ENCODE assay signal across 31 cellular contexts in genomic region chr2:127394464-127394863, GRCh38. TPM values are rescaled to one million over a fixed set of nuclear protein-coding genes. Genes with fewer than 3 reads are reported as not detected.
"Had no signal": no experiment of that assay in that cellular context is flagged by ENCODE, and none has a peak within 500 bp of the region (broad histone marks: within the 10 kb centered on the region; RNA-seq: fewer than 3 reads in every experiment).

No MANE protein-coding gene starts in this region.

- DNase-seq: colonic mucosa; effector memory CD4-positive, alpha-beta T cell; foreskin keratinocyte; heart left ventricle; hippocampal formation; immature natural killer cell; islet precursor cell; kidney glomerular epithelial cell; left colon; left ventricle myocardium superior; lower lobe of right lung; nucleus accumbens; ovary; posterior cingulate gyrus; psoas muscle; right cardiac atrium; sigmoid colon; stimulated activated CD4-positive, alpha-beta T cell treated with anti-CD3 and anti-CD28 coated beads, Interleukin-2, amount 100 ng/mL, for 24 hours; stimulated activated CD4-positive, alpha-beta T cell treated with anti-CD3 and anti-CD28 coated beads, Interleukin-4, amount 100 ng/mL, for 24 hours; trophoblast cell had no signal

- H3K4me1 ChIP-seq: colonic mucosa, foreskin keratinocyte had no signal

- H3K27me3 Mint-ChIP-seq: dendritic cell treated with granulocyte-macrophage colony-stimulating factor and Interleukin-4, amounts not matched to agents 40 ng/mL and 50 ng/mL, for 4 days; natural killer cell treated with Interleukin-12 subunit alpha and Interleukin-12 subunit beta and Interleukin-15 and Interleukin-18, amount 100 ng/mL, for 72 hours; stimulated activated naive CD8-positive, alpha-beta T cell treated with anti-CD3 and anti-CD28 coated beads, Interleukin-15, Interleukin-2, amounts not matched to agents 100 ng/mL and 50 ng/mL, for 24 hours had no signal

- H3K4me1 Mint-ChIP-seq: immature natural killer cell had no signal

- H3K27ac ChIP-seq: colonic mucosa, esophagus muscularis mucosa, foreskin keratinocyte, gastroesophageal sphincter, heart left ventricle, lower lobe of right lung, ovary, psoas muscle, sigmoid colon, vagina had no signal

- H3K36me3 ChIP-seq: colonic mucosa, esophagus muscularis mucosa, gastroesophageal sphincter, lower lobe of right lung, ovary, sigmoid colon, vagina had no signal

- H3K9me3 Mint-ChIP-seq: immature natural killer cell; natural killer cell treated with Interleukin-12 subunit alpha and Interleukin-12 subunit beta and Interleukin-15 and Interleukin-18, amount 100 ng/mL, for 72 hours; stimulated activated effector memory CD8-positive, alpha-beta T cell treated with anti-CD3 and anti-CD28 coated beads, Interleukin-12 subunit alpha, Interleukin-12 subunit beta, amount 100 ng/mL, for 72 hours; stimulated activated naive CD8-positive, alpha-beta T cell treated with anti-CD3 and anti-CD28 coated beads, Interleukin-15, Interleukin-2, amounts not matched to agents 100 ng/mL and 50 ng/mL, for 24 hours had no signal

- H3K4me3 Mint-ChIP-seq: dendritic cell treated with granulocyte-macrophage colony-stimulating factor and Interleukin-4, amounts not matched to agents 40 ng/mL and 50 ng/mL, for 4 days; immature natural killer cell; natural killer cell treated with Interleukin-12 subunit alpha and Interleukin-12 subunit beta and Interleukin-15 and Interleukin-18, amount 100 ng/mL, for 72 hours; stimulated activated effector memory CD8-positive, alpha-beta T cell treated with anti-CD3 and anti-CD28 coated beads, Interleukin-12 subunit alpha, Interleukin-12 subunit beta, amount 100 ng/mL, for 72 hours; stimulated activated naive CD8-positive, alpha-beta T cell treated with anti-CD3 and anti-CD28 coated beads, Interleukin-15, Interleukin-2, amounts not matched to agents 100 ng/mL and 50 ng/mL, for 24 hours had no signal

- H3K27me3 ChIP-seq: colonic mucosa, esophagus muscularis mucosa, foreskin keratinocyte, gastroesophageal sphincter, heart left ventricle, ovary, sigmoid colon, vagina had no signal

- H3K4me3 ChIP-seq: colonic mucosa, esophagus muscularis mucosa, gastroesophageal sphincter, heart left ventricle, lower lobe of right lung, ovary, psoas muscle, sigmoid colon, vagina had no signal

- H3K9me3 ChIP-seq: colonic mucosa, esophagus muscularis mucosa, gastroesophageal sphincter, heart left ventricle, lower lobe of right lung, ovary, psoas muscle, sigmoid colon, vagina had no signal

- H3K27ac Mint-ChIP-seq: dendritic cell treated with granulocyte-macrophage colony-stimulating factor and Interleukin-4, amounts not matched to agents 40 ng/mL and 50 ng/mL, for 4 days; immature natural killer cell; natural killer cell treated with Interleukin-12 subunit alpha and Interleukin-12 subunit beta and Interleukin-15 and Interleukin-18, amount 100 ng/mL, for 72 hours; stimulated activated effector memory CD8-positive, alpha-beta T cell treated with anti-CD3 and anti-CD28 coated beads, Interleukin-12 subunit alpha, Interleukin-12 subunit beta, amount 100 ng/mL, for 72 hours; stimulated activated naive CD8-positive, alpha-beta T cell treated with anti-CD3 and anti-CD28 coated beads, Interleukin-15, Interleukin-2, amounts not matched to agents 100 ng/mL and 50 ng/mL, for 24 hours had no signal

- H3K36me3 Mint-ChIP-seq: immature natural killer cell; natural killer cell treated with Interleukin-12 subunit alpha and Interleukin-12 subunit beta and Interleukin-15 and Interleukin-18, amount 100 ng/mL, for 72 hours; stimulated activated effector memory CD8-positive, alpha-beta T cell treated with anti-CD3 and anti-CD28 coated beads, Interleukin-12 subunit alpha, Interleukin-12 subunit beta, amount 100 ng/mL, for 72 hours had no signal

- ATAC-seq: foreskin keratinocyte; gastroesophageal sphincter; heart left ventricle; left colon; left ventricle myocardium superior; lower lobe of right lung; natural killer cell treated with Interleukin-12 subunit alpha and Interleukin-12 subunit beta and Interleukin-15 and Interleukin-18, amount 100 ng/mL, for 72 hours; psoas muscle; right cardiac atrium; stimulated activated effector memory CD8-positive, alpha-beta T cell treated with anti-CD3 and anti-CD28 coated beads, Interleukin-12 subunit alpha, Interleukin-12 subunit beta, amount 100 ng/mL, for 72 hours had no signal

RNA-seq across cellular contexts. Expression of gene PROC, which starts 23.8 kb away (rescaled TPM):
- total RNA-seq: endothelial cell of umbilical vein; esophagus muscularis mucosa; fibroblast of lung; gastroesophageal sphincter; heart left ventricle; left ventricle myocardium superior; lower lobe of right lung; natural killer cell treated with Interleukin-12 subunit alpha and Interleukin-12 subunit beta and Interleukin-15 and Interleukin-18, amount 100 ng/mL, for 72 hours; right cardiac atrium; sigmoid colon; skeletal muscle tissue; ureter; vagina had no signal
- polyA plus RNA-seq: endothelial cell of umbilical vein, fibroblast of lung, heart left ventricle, ovary had no signal
